In the genomic region with DNA sequence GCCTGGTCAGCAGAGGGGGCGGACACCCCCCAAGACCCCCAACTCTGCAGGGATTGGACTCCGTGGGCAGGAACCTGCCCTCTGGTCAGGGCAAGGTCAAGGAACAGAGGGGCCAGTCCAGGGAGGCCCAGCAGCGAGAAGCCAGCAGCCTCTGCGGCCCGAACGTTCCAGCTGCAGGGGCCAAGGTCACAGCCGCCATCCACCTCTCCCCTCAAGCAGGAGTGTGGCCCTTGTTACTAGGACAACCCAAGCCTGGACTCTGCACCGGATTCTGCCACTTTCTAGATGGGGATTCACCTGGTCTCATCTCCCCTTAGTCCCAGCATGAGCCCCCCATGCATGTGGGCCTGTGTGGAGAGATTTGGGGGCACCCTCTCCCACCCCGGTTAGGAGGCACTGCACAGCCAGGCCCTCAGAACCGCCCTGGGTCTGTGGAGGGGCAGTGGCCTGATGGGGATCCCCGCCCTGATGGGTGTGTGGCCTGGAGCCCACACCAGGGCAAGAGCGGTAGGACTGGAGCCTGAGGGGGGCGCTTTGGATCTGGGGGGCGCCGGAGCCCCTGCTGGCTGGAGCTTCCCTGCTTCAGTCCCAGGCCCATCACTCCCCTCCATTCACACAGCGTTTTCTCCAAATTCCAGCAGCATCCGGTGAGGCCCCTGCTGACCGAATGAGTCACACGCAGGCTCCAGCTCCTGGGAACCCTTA, we compare ENCODE assay signal across 9 cellular contexts. TPM values are rescaled to one million over a fixed set of nuclear protein-coding genes. Genes with fewer than 3 reads are reported as not detected.
"Had no signal": no experiment of that assay in that cellular context is flagged by ENCODE, and none has a peak within 500 bp of the region (broad histone marks: within the 10 kb centered on the region; RNA-seq: fewer than 3 reads in every experiment).

No MANE protein-coding gene starts in this region.

- DNase-seq: GDM1, GF-D8 had no signal

- H3K4me3 ChIP-seq: GM12878 had no signal

- FAIRE-seq: G401.6, GM12878, GM12891, GM12892, GM18507, GM19239 had no signal

- ATAC-seq: GM12878 had no signal

RNA-seq across cellular contexts. Expression of gene ADGRA1, which starts 18.1 kb away (rescaled TPM):
- total RNA-seq: G401, GM12878 had no signal
- polyA plus RNA-seq: GM12878 had no signal
